In the genomic region with DNA sequence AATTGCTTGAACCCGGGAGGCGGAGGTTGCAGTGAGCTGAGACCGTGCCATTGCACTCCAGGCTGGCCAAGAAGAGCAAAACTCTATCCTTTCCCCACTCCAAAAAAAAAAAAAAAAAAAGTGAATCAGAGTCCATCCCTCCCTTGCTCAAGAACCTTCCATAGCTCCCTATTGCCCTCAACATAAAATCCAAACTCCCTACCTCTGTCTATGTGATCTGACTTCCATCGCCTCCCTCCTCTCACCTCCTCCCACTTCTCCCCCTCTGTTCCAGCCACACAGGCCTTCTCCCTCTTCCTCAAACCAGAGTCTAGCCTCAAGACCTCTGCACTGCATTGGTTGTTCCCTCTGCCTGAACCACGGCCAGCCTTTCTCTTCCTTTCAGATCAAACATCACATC, we compare ENCODE assay signal across 18 cellular contexts.
"Had no signal": no experiment of that assay in that cellular context is flagged by ENCODE, and none has a peak within 500 bp of the region (broad histone marks: within the 10 kb centered on the region; RNA-seq: fewer than 3 reads in every experiment).

No MANE protein-coding gene starts in this region.

- H3K9me3 Mint-ChIP-seq: activated naive CD8-positive, alpha-beta T cell treated with anti-CD3 and anti-CD28 coated beads, Interleukin-2, amount 10 ng/mL, durations not matched to agents 7 days and 5 days; immature natural killer cell; stimulated activated naive CD8-positive, alpha-beta T cell treated with anti-CD3 and anti-CD28 coated beads, Interleukin-15, amount 100 ng/mL, for 72 hours had no signal

- H3K4me3 ChIP-seq: esophagus muscularis mucosa, lung, prostate gland, thoracic aorta, uterus had no signal

- H3K27ac Mint-ChIP-seq: activated naive CD8-positive, alpha-beta T cell treated with anti-CD3 and anti-CD28 coated beads, Interleukin-2, amount 10 ng/mL, durations not matched to agents 7 days and 5 days; stimulated activated naive CD8-positive, alpha-beta T cell treated with anti-CD3 and anti-CD28 coated beads, Interleukin-15, amount 100 ng/mL, for 72 hours had no signal

- DNase-seq: activated CD4-positive, alpha-beta T cell treated with anti-CD3 and anti-CD28 coated beads for 4 hours; activated gamma-delta T cell treated with Interleukin-2 at 50 U/mL for 16 hours; activated naive CD8-positive, alpha-beta T cell treated with anti-CD3 and anti-CD28 coated beads, Interleukin-2, amount 10 ng/mL, durations not matched to agents 7 days and 5 days; aorta; glutamatergic neuron; immature natural killer cell; left cardiac atrium; naive B cell; occipital lobe; stimulated activated CD4-positive, alpha-beta T cell treated with anti-CD3 and anti-CD28 coated beads, Interleukin-4, amount 100 ng/mL, for 1 hour; stimulated activated naive CD8-positive, alpha-beta T cell treated with anti-CD3 and anti-CD28 coated beads, Interleukin-15, amount 100 ng/mL, for 72 hours; T-helper 9 cell had no signal

- H3K36me3 ChIP-seq: esophagus muscularis mucosa, prostate gland, thoracic aorta, uterus had no signal

- FAIRE-seq: bronchial epithelial cell had no signal

- H3K9me3 ChIP-seq: esophagus muscularis mucosa, prostate gland, thoracic aorta, uterus had no signal

- ATAC-seq: left cardiac atrium; stimulated activated naive CD8-positive, alpha-beta T cell treated with anti-CD3 and anti-CD28 coated beads, Interleukin-15, amount 100 ng/mL, for 72 hours had no signal

- H3K36me3 Mint-ChIP-seq: activated naive CD8-positive, alpha-beta T cell treated with anti-CD3 and anti-CD28 coated beads, Interleukin-2, amount 10 ng/mL, durations not matched to agents 7 days and 5 days; immature natural killer cell; naive B cell had no signal

- H3K4me3 Mint-ChIP-seq: activated naive CD8-positive, alpha-beta T cell treated with anti-CD3 and anti-CD28 coated beads, Interleukin-2, amount 10 ng/mL, durations not matched to agents 7 days and 5 days; stimulated activated naive CD8-positive, alpha-beta T cell treated with anti-CD3 and anti-CD28 coated beads, Interleukin-15, amount 100 ng/mL, for 72 hours had no signal

- H3K27me3 ChIP-seq: uterus had no signal

- H3K27ac ChIP-seq: esophagus muscularis mucosa, prostate gland, thoracic aorta, uterus had no signal
